ENCODE assay signal across 9 cellular contexts in genomic region chr1:207810173-207810572, GRCh38. TPM values are rescaled to one million over a fixed set of nuclear protein-coding genes. Genes with fewer than 3 reads are reported as not detected.
A peak's percentile ranks its signal among the peaks of the same experiment; 100 is the strongest.
DNase-seq lines count a peak whose midpoint lies in the region; ATAC-seq and TF ChIP-seq lines count a peak whose summit lies in the region.
"Had no signal": no experiment of that assay in that cellular context is flagged by ENCODE, and none has a peak within 500 bp of the region (broad histone marks: within the 10 kb centered on the region; RNA-seq: fewer than 3 reads in every experiment).

No MANE protein-coding gene starts in this region.

- H3K27ac ChIP-seq in left ventricle myocardium inferior (replicated peaks) (peak overlapping the region; percentile 97), lung (ENCODE audit: low read depth in 1 of 2, low read length in 1 of 2) (peak overlapping the region; percentile 59 to 80), upper lobe of right lung (peak overlapping the region; percentile 26)

- no peak for ATAC-seq in lung (ENCODE audit: insufficient read depth, low FRiP score)
- ATAC-seq in upper lobe of right lung: no peak

- no peak for TF ChIP-seq CTCF in left ventricle myocardium inferior (IDR thresholded peaks at IDR 0.05; ENCODE audit: borderline replicate concordance)
- no peak for TF ChIP-seq CTCF in lung (IDR thresholded peaks at IDR 0.05; ENCODE audit: control extremely low read depth, extremely low read depth)
- TF ChIP-seq CTCF in upper lobe of right lung (IDR thresholded peaks at IDR 0.05): no peak

- H3K27me3 ChIP-seq in left ventricle myocardium inferior (ENCODE audit: low read depth) (no peaks in the 10 kb centered on the region), lung (ENCODE audit: control insufficient read depth, insufficient read depth) (no peaks in the 10 kb centered on the region), upper lobe of right lung (no peaks in the 10 kb centered on the region)

- H3K9me3 ChIP-seq in left ventricle myocardium inferior (replicated peaks): no peaks in the 10 kb centered on the region
- H3K9me3 ChIP-seq in lung (ENCODE audit: control insufficient read depth in 2 of 2, insufficient read depth in 1 of 2, low read length in 1 of 2): no peaks in the 10 kb centered on the region
- H3K9me3 ChIP-seq in upper lobe of right lung: no peaks in the 10 kb centered on the region

- WGBS in lung, 2 donors: 89 to 97% methylated on average over 2 of the region's 2 CpGs

- intact Hi-C loops in left ventricle myocardium inferior (cut with micrococcal nuclease): no loop called here
- intact Hi-C loops in cardiac septum (cut with DNase I): loop anchor here (10.0 kb wide), 1 partner anchor 55 kb away; no protein-coding TSS in a partner anchor
- intact Hi-C loops in upper lobe of right lung (cut with DNase I): no loop called here

- peaks cover 97% of the 10 kb centered on the region for H3K36me3 ChIP-seq in left ventricle myocardium inferior
- H3K36me3 ChIP-seq in lung (ENCODE audit: control insufficient read depth in 2 of 2, insufficient read depth in 2 of 2, low read length in 2 of 2): peaks cover 18 to 50% of the 10 kb centered on the region in 2 donors
- peaks cover 98% of the 10 kb centered on the region for H3K36me3 ChIP-seq in upper lobe of right lung

- H3K4me1 ChIP-seq in left ventricle myocardium inferior (peaks cover 100% of the 10 kb centered on the region), lung (ENCODE audit: control insufficient read depth in 2 of 2, insufficient read depth in 2 of 2, low read length in 2 of 2) (peaks cover 41 to 63% of the 10 kb centered on the region in 2 donors), upper lobe of right lung (peaks cover 100% of the 10 kb centered on the region)

- H3K4me3 ChIP-seq in left ventricle myocardium inferior: peak overlapping the region; percentile 54
- H3K4me3 ChIP-seq in lung: no peak overlapping the region
- no peak overlapping the region for H3K4me3 ChIP-seq in upper lobe of right lung

- DNase-seq in left ventricle myocardium inferior (no peak), cardiac septum (ENCODE audit: low spot score) (no peak), astrocyte of the hippocampus (ENCODE audit: low read depth, low spot score) (peak; percentile 32), lung (ENCODE audit: low spot score) (peak; percentile 26), upper lobe of right lung (no peak), RPMI8226 (no peak), NOMO-1 treated with DMSO at 0.1 percent for 48 hours (lab: John Stamatoyannopoulos, UW; ENCODE audit: unreplicated experiment) (no peak), iPS-NIHi7 (ENCODE audit: extremely low spot score) (no peak)
- DNase-seq: stimulated activated CD4-positive, alpha-beta T cell treated with anti-CD3 and anti-CD28 coated beads, Interleukin-4, amount 100 ng/mL, for 24 hours had no signal

RNA-seq across cellular contexts. Expression of gene CD46, which starts 58.3 kb away (rescaled TPM):
- total RNA-seq in left ventricle myocardium inferior (105 TPM), cardiac septum (83.6 TPM), lung (100 to 1,000 TPM; 267 to 420 TPM), upper lobe of right lung (335 TPM)
- polyA plus RNA-seq in lung: 100 to 1,000 TPM; 157 to 162 TPM

Comparison
In these comparisons a context has a peak if more than half of its experiments do, and no peak if none do; other contexts are left out.
1. DNase-seq: peak in astrocyte of the hippocampus (single experiment) and lung (single experiment); none in left ventricle myocardium inferior (single experiment), cardiac septum (single experiment), upper lobe of right lung (single experiment), RPMI8226 (single experiment), NOMO-1 treated with DMSO at 0.1 percent for 48 hours (single experiment) and iPS-NIHi7 (single experiment).
2. H3K27ac ChIP-seq: peak in every context shown above with its lines; median percentile 97 in left ventricle myocardium inferior; 70 in lung; 26 in upper lobe of right lung.